ENCODE assay signal across 11 cellular contexts in the genomic region with DNA sequence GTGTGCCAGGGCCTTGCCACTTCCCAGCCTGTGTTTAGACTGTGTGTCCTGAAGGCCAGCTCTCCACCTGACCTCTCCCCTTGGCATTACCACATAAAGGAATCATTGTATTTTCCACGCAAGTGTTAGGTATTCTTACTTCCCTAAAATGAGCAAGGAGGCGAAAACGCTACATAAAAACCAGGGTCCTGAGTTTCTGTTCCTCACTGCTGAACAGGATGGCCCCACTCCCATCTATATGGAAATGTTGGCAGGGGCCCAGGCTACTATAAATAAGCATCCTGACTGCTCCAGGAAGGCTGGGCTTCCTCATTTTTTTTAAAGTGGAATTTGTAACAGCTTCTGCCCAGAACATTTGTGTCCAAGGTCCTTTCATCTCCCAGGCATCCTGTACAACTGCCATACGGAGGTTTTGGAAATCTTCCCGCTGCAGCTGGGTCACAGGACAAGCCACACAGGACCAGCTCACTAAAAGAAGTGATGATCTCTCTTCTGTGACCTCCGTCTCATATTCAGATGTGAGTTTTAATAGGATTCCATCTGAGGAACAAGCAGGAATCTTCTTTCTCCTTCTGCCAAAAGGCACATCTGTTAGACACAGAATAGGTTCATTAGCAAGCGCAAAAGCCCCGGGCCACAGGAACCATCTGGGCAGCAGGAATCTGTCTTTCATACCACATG. TPM values are rescaled to one million over a fixed set of nuclear protein-coding genes. Genes with fewer than 3 reads are reported as not detected.
DNase-seq lines count a peak whose midpoint lies in the region; ATAC-seq and TF ChIP-seq lines count a peak whose summit lies in the region.
"Had no signal": no experiment of that assay in that cellular context is flagged by ENCODE, and none has a peak within 500 bp of the region (broad histone marks: within the 10 kb centered on the region; RNA-seq: fewer than 3 reads in every experiment).

No MANE protein-coding gene starts in this region.

- peak in 1 of 4 donors; percentile 29 for TF ChIP-seq EP300 in sigmoid colon (IDR thresholded peaks at IDR 0.05)

- no peak for TF ChIP-seq POLR2A in heart left ventricle (IDR thresholded peaks at IDR 0.05)
- no peak for TF ChIP-seq POLR2A in sigmoid colon (IDR thresholded peaks at IDR 0.05)

- 15 to 24% (median 20%) methylated on average over 8 of the region's 8 CpGs for WGBS in heart left ventricle, 4 donors
- 55 to 60% methylated on average over 8 of the region's 8 CpGs for WGBS in sigmoid colon, 2 donors

- H3K36me3 ChIP-seq in heart left ventricle (peaks cover 0 to 6% (median 0%) of the 10 kb centered on the region in 9 donors), sigmoid colon (peaks cover 0 to 4% (median 2%) of the 10 kb centered on the region in 4 donors), brain microvascular endothelial cell (replicated peaks) (peaks cover 5% of the 10 kb centered on the region)
- H3K36me3 ChIP-seq: WERI-Rb-1 had no signal

- H3K4me1 ChIP-seq in heart left ventricle: peaks cover 7 to 51% (median 27%) of the 10 kb centered on the region in 12 donors
- H3K4me1 ChIP-seq in sigmoid colon: peaks cover 0 to 29% (median 26%) of the 10 kb centered on the region in 4 donors
- H3K4me1 ChIP-seq in foreskin keratinocyte: peaks cover 15% of the 10 kb centered on the region

- H3K27me3 ChIP-seq in heart left ventricle (no peaks in the 10 kb centered on the region), sigmoid colon (no peaks in the 10 kb centered on the region), brain microvascular endothelial cell (replicated peaks) (no peaks in the 10 kb centered on the region), foreskin keratinocyte (no peaks in the 10 kb centered on the region)

- in situ Hi-C loops in brain microvascular endothelial cell (cut with HindIII; ENCODE audit: low pct_ligation_motif_present, low sequenced_read_pairs): no loop called here

- DNase-seq in EL (peak; percentile 35), heart left ventricle (peak in 4 of 5 donors; percentile 58 to 77 (median 64)), sigmoid colon (peak; percentile 77), brain microvascular endothelial cell (no peak), foreskin keratinocyte (no peak)
- DNase-seq: DMS153, NCI-H526 treated with DMSO at 0.1 percent for 48 hours, WERI-Rb-1 had no signal

- peak; percentile 51 for ATAC-seq in SK-N-SH treated with all-trans-retinoic acid at 6 μM for 48 hours
- peak; percentile 66 to 85 (median 72) for ATAC-seq in heart left ventricle
- no peak for ATAC-seq in HG03378 (IDR thresholded peaks at IDR 0.05; ENCODE audit: unreplicated experiment)
- ATAC-seq in GM21528 (IDR thresholded peaks at IDR 0.05; ENCODE audit: low FRiP score, unreplicated experiment): no peak
- ATAC-seq in foreskin keratinocyte: no peak

- intact Hi-C loops in heart left ventricle (cut with DNase I): loop anchor here in 2 of 10 donors (2.0 to 10.0 kb wide), 2 partner anchors 57 to 121 kb away; partner anchors contain the start of gene LIMD1 (in 1 of the 2)
- intact Hi-C loops in sigmoid colon (cut with DNase I): no loop called here

- TF ChIP-seq CTCF in heart left ventricle (IDR thresholded peaks at IDR 0.05) (no peak), sigmoid colon (IDR thresholded peaks at IDR 0.05) (no peak), brain microvascular endothelial cell (IDR thresholded peaks at IDR 0.05; ENCODE audit: low read depth, low read length, missing control alignments) (no peak), foreskin keratinocyte (conservative IDR thresholded peaks at IDR 0.05) (no peak)

- H3K4me3 ChIP-seq in heart left ventricle (peak overlapping the region in 1 of 12 donors; percentile 5), sigmoid colon (no peak overlapping the region), brain microvascular endothelial cell (ENCODE audit: low read depth, low read length) (no peak overlapping the region)

- H3K9me3 ChIP-seq in heart left ventricle: no peaks in the 10 kb centered on the region
- H3K9me3 ChIP-seq in sigmoid colon: no peaks in the 10 kb centered on the region

- peak overlapping the region; percentile 37 to 85 (median 78) for H3K27ac ChIP-seq in heart left ventricle
- H3K27ac ChIP-seq in sigmoid colon: peak overlapping the region; percentile 15 to 61 (median 39)
- H3K27ac ChIP-seq in brain microvascular endothelial cell: no peak overlapping the region
- H3K27ac ChIP-seq in foreskin keratinocyte: no peak overlapping the region
- H3K27ac ChIP-seq: WERI-Rb-1 had no signal

TF ChIP-seq in SK-N-SH treated with all-trans-retinoic acid at 6 μM for 48 hours, 23 proteins besides CTCF, POLR2A, EP300 and RAD21 (continues in another document):
- no peak for TF ChIP-seq CSDC2 (CRISPR knock-in tag; IDR thresholded peaks at IDR 0.05)
- no peak for TF ChIP-seq ZNF70 (CRISPR knock-in tag; IDR thresholded peaks at IDR 0.05)
- no peak for TF ChIP-seq PPARA (CRISPR knock-in tag; IDR thresholded peaks at IDR 0.05; ENCODE audit: borderline replicate concordance)
- TF ChIP-seq TSHZ2 (CRISPR knock-in tag; IDR thresholded peaks at IDR 0.05): no peak
- TF ChIP-seq ESRRG (CRISPR knock-in tag; IDR thresholded peaks at IDR 0.05): no peak
- no peak for TF ChIP-seq ARNTL (CRISPR knock-in tag; IDR thresholded peaks at IDR 0.05; ENCODE audit: borderline replicate concordance, low read depth)
- TF ChIP-seq ZNF8 (CRISPR knock-in tag; IDR thresholded peaks at IDR 0.05): no peak
- TF ChIP-seq, protein P1, sequence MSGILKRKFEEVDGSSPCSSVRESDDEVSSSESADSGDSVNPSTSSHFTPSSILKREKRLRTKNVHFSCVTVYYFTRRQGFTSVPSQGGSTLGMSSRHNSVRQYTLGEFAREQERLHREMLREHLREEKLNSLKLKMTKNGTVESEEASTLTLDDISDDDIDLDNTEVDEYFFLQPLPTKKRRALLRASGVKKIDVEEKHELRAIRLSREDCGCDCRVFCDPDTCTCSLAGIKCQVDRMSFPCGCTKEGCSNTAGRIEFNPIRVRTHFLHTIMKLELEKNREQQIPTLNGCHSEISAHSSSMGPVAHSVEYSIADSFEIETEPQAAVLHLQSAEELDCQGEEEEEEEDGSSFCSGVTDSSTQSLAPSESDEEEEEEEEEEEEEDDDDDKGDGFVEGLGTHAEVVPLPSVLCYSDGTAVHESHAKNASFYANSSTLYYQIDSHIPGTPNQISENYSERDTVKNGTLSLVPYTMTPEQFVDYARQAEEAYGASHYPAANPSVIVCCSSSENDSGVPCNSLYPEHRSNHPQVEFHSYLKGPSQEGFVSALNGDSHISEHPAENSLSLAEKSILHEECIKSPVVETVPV (CRISPR knock-in tag; IDR thresholded peaks at IDR 0.05): no peak
- no peak; the same call in 1 of the 2 replicates for TF ChIP-seq TCF4 (CRISPR knock-in tag; IDR thresholded peaks at IDR 0.05; ENCODE audit: borderline replicate concordance)
- TF ChIP-seq ZFP3 (CRISPR knock-in tag; IDR thresholded peaks at IDR 0.05): no peak
- TF ChIP-seq ISL1 (CRISPR knock-in tag; IDR thresholded peaks at IDR 0.05): no peak
- TF ChIP-seq PATZ1 (CRISPR knock-in tag; IDR thresholded peaks at IDR 0.05; ENCODE audit: borderline replicate concordance): no peak
- no peak for TF ChIP-seq SNAI2 (CRISPR knock-in tag; IDR thresholded peaks at IDR 0.05)
- TF ChIP-seq TOX (CRISPR knock-in tag; IDR thresholded peaks at IDR 0.05; ENCODE audit: borderline replicate concordance): no peak
- no peak for TF ChIP-seq ZC3H10 (CRISPR knock-in tag; IDR thresholded peaks at IDR 0.05)

RNA-seq across cellular contexts. Expression of gene LIMD1, which starts 56.5 kb away (rescaled TPM):
- total RNA-seq in heart left ventricle (10 to 100 TPM; 24.8 to 42.8 (median 32.9) TPM), sigmoid colon (10 to 100 TPM; 12.2 to 19.9 (median 13.2) TPM), foreskin keratinocyte (17.4 and 17.5 TPM in 2 replicates)
- polyA plus RNA-seq in heart left ventricle (10 to 100 TPM; 14.4 to 17.7 TPM), sigmoid colon (10 to 100 TPM in 1 of 3 donors, 1 to 10 TPM in 2; 3.0 to 13.2 (median 3.2) TPM), foreskin keratinocyte (2.6 and 3.0 TPM in 2 replicates)

Comparison
In these comparisons a context has a peak if more than half of its experiments do, and no peak if none do; other contexts are left out.
1. DNase-seq: peak in EL (single experiment), heart left ventricle (4 of 5) and sigmoid colon (single experiment); none in brain microvascular endothelial cell (single experiment) and foreskin keratinocyte (0 of 2).
2. ATAC-seq: peak in SK-N-SH treated with all-trans-retinoic acid at 6 μM for 48 hours (single experiment) and heart left ventricle (4 of 4); none in HG03378 (single experiment), GM21528 (single experiment) and foreskin keratinocyte (single experiment).
3. H3K27ac ChIP-seq: peak in heart left ventricle (12 of 12) and sigmoid colon (4 of 4); none in brain microvascular endothelial cell (single experiment) and foreskin keratinocyte (single experiment).